8 cellular contexts compared by ENCODE assay signal in genomic region chr14:105021656-105022275, GRCh38. TPM values are rescaled to one million over a fixed set of nuclear protein-coding genes. Genes with fewer than 3 reads are reported as not detected.
DNase-seq lines count a peak whose midpoint lies in the region; ATAC-seq, FAIRE-seq and TF ChIP-seq lines count a peak whose summit lies in the region.

No MANE protein-coding gene starts in this region.

- BruUV-seq in HepG2 (replicated peaks; lab: Mats Ljungman, UMichigan): TSS peak; percentile 90

- H3F3A ChIP-seq in DOHH2 (ENCODE audit: control insufficient read depth, insufficient read depth): peaks cover 10% of the 10 kb centered on the region

- peaks cover 45% of the 10 kb centered on the region for H3K4me1 ChIP-seq in DOHH2 (ENCODE audit: control insufficient read depth, low read length)
- H3K4me1 ChIP-seq in RWPE2 (ENCODE audit: insufficient read depth, poor library complexity, severe bottlenecking): peaks cover 74% of the 10 kb centered on the region
- peaks cover 55% of the 10 kb centered on the region for H3K4me1 ChIP-seq in HepG2 (ENCODE audit: insufficient read depth, low read length)

- H3K27me3 Mint-ChIP-seq in central memory CD8-positive, alpha-beta T cell: no peaks in the 10 kb centered on the region

- peak overlapping the region; percentile 86 for H3K27ac Mint-ChIP-seq in central memory CD8-positive, alpha-beta T cell (ENCODE audit: low read depth)

- peak overlapping the region; percentile 86 for H3K4me3 Mint-ChIP-seq in central memory CD8-positive, alpha-beta T cell

- H3K27ac ChIP-seq in DOHH2 (ENCODE audit: low read depth, low read length) (peak overlapping the region; percentile 59), RWPE2 (ENCODE audit: poor library complexity, severe bottlenecking) (peak overlapping the region; percentile 100), HepG2 (ENCODE audit: extremely low read length, insufficient read depth, low read length) (peak overlapping the region; percentile 69)

- H4K20me1 ChIP-seq in DOHH2 (ENCODE audit: control insufficient read depth, insufficient read depth, low read depth, low read length) (peaks cover 27% of the 10 kb centered on the region), HepG2 (ENCODE audit: insufficient read depth, low read length) (peaks cover 7% of the 10 kb centered on the region)

- H3K9me3 ChIP-seq in DOHH2 (ENCODE audit: control insufficient read depth, insufficient read depth, low read length) (no peaks in the 10 kb centered on the region), RWPE2 (ENCODE audit: severe bottlenecking) (no peaks in the 10 kb centered on the region), HepG2 (ENCODE audit: low read length) (no peaks in the 10 kb centered on the region)

- peak; percentile 63 for FAIRE-seq in HepG2 (lab: Jason Lieb, UNC)

- H3K9me3 Mint-ChIP-seq in central memory CD8-positive, alpha-beta T cell: no peaks in the 10 kb centered on the region

- peak overlapping the region; percentile 78 for H3K9ac ChIP-seq in HepG2 (ENCODE audit: insufficient read depth, low read depth, low read length)

- in situ Hi-C loops in HepG2 (cut with HindIII; ENCODE audit: extremely low pct_ligation_motif_present, low pct_unique_long_range_greater_than_20kb): no loop called here

- peaks cover 24% of the 10 kb centered on the region for H3K36me3 Mint-ChIP-seq in central memory CD8-positive, alpha-beta T cell (ENCODE audit: insufficient read depth)

- H3K36me3 ChIP-seq in DOHH2 (ENCODE audit: control insufficient read depth, low read length) (peaks cover 38% of the 10 kb centered on the region), RWPE2 (ENCODE audit: low read depth) (peaks cover 40% of the 10 kb centered on the region), HepG2 (replicated peaks in 1 of 2; ENCODE audit: control insufficient read depth in 1 of 2, insufficient read depth in 2 of 2, low read length in 2 of 2) (peaks cover 0 to 3% of the 10 kb centered on the region in 2 experiments; a peak in 1 of 5 replicates)

- peak; percentile 78 for TF ChIP-seq CTCF in DOHH2 (IDR thresholded peaks at IDR 0.05; ENCODE audit: low read depth, low read length, poor library complexity, severe bottlenecking)
- TF ChIP-seq CTCF in RWPE2 (IDR thresholded peaks at IDR 0.05; ENCODE audit: poor library complexity, severe bottlenecking): peak; percentile 43
- peak; percentile 69 for TF ChIP-seq CTCF in HepG2 (CRISPR knock-in tag; IDR thresholded peaks at IDR 0.05)

- DNase-seq in HuH-7 (ENCODE audit: low spot score) (peak; percentile 62), RWPE2 (ENCODE audit: low spot score) (no peak), HepG2 (ENCODE audit: low spot score) (peak; percentile 47), midbrain (lab: John Stamatoyannopoulos, UW) (no peak)
- DNase-seq in central memory CD8-positive, alpha-beta T cell (ENCODE audit: low spot score in 2 of 2): no peak
- DNase-seq in stimulated activated CD4-positive, alpha-beta T cell treated with anti-CD3 and anti-CD28 coated beads, Interleukin-4, amount 100 ng/mL, for 4 hours: peak; percentile 35 to 41

- WGBS in HepG2 (ENCODE audit: low lambda C conversion rate): 14% methylated on average over 20 of the region's 20 CpGs

- CTCF ChIA-PET in HepG2 (lab: Yijun Ruan, JAX; ENCODE audit: low intra/inter-chr PET ratio, low total read pairs): interaction anchor here (3.6 kb wide), 1 partner anchor 23 kb away, joined by 20 read pairs; no protein-coding TSS in a partner anchor

- H3K4me3 ChIP-seq in DOHH2 (ENCODE audit: low read length): peak overlapping the region; percentile 87
- H3K4me3 ChIP-seq in RWPE2 (ENCODE audit: severe bottlenecking): peak overlapping the region; percentile 92
- H3K4me3 ChIP-seq in HepG2 (replicated peaks in 1 of 3; ENCODE audit: insufficient read depth in 1 of 3, low read depth in 2 of 3, low read length in 3 of 3): peak overlapping the region; percentile 58 to 79 (median 70)

- H2AFZ ChIP-seq in HepG2 (ENCODE audit: low read length): peak overlapping the region; percentile 48

- TF ChIP-seq RAD21 in HepG2 (CRISPR knock-in tag; IDR thresholded peaks at IDR 0.05): no peak

- no peaks in the 10 kb centered on the region for H3K27me3 ChIP-seq in DOHH2 (ENCODE audit: control insufficient read depth, low read length)
- no peaks in the 10 kb centered on the region for H3K27me3 ChIP-seq in RWPE2 (ENCODE audit: insufficient read depth, poor library complexity, severe bottlenecking)
- no peaks in the 10 kb centered on the region; a peak in 1 of 5 replicates for H3K27me3 ChIP-seq in HepG2 (ENCODE audit: control insufficient read depth in 1 of 2, insufficient read depth in 2 of 2, low read length in 2 of 2)

- TF ChIP-seq POLR2A in HepG2 (IDR thresholded peaks at IDR 0.05; ENCODE audit: insufficient read depth in 1 of 2, low read depth in 2 of 2, low read length in 2 of 2): 0 out of 4 replicates have a peak, but pooled peaks of 1 of the 2 experiments have one; percentile 6

- no peak for TF ChIP-seq EP300 in HepG2 (IDR thresholded peaks at IDR 0.05; ENCODE audit: low read depth in 2 of 2, low read length in 2 of 2)
- TF ChIP-seq EP300 in HepG2 (CRISPR knock-in tag; IDR thresholded peaks at IDR 0.05; ENCODE audit: borderline replicate concordance): no peak

- POLR2A ChIA-PET in HepG2 (lab: Yijun Ruan, JAX): interaction anchor here (0.9 to 3.6 kb wide), 4 partner anchors 17 to 269 kb away, joined by 3 to 18 read pairs (median 6); partner anchors contain the start of genes CLBA1 and SIVA1

- intact Hi-C loops in HepG2 (cut with micrococcal nuclease; ENCODE audit: unreplicated experiment): loop anchor here (2.0 to 5.0 kb wide), 2 partner anchors 23 to 44 kb away; partner anchors contain the start of gene AHNAK2

- H3K4me2 ChIP-seq in DOHH2 (ENCODE audit: low read length): peak overlapping the region; percentile 74
- H3K4me2 ChIP-seq in HepG2 (ENCODE audit: low read depth, low read length): peak overlapping the region; percentile 93

- no peak for ATAC-seq in RWPE2 (ENCODE audit: low read depth)
- ATAC-seq in central memory CD8-positive, alpha-beta T cell (replicated peaks; ENCODE audit: extremely low read depth, poor library complexity, severe bottlenecking): no peak
- peak; percentile 2; the same call in 1 of the 3 replicates for ATAC-seq in HepG2
- no peak for ATAC-seq in GM18861 (IDR thresholded peaks at IDR 0.05; ENCODE audit: unreplicated experiment)

- H3K9me2 ChIP-seq in DOHH2 (replicated peaks; ENCODE audit: control insufficient read depth, low read length): no peaks in the 10 kb centered on the region

- peaks cover 45% of the 10 kb centered on the region for H3K4me1 Mint-ChIP-seq in central memory CD8-positive, alpha-beta T cell

- H3K79me2 ChIP-seq in DOHH2 (ENCODE audit: control insufficient read depth, low read length): peaks cover 56% of the 10 kb centered on the region
- peaks cover 40% of the 10 kb centered on the region for H3K79me2 ChIP-seq in HepG2 (ENCODE audit: insufficient read depth, low read length)

RNA-seq across cellular contexts. Expression of gene CDCA4, which starts 0.9 kb away (rescaled TPM):
- 42.1 and 43.1 TPM in 2 replicates for total RNA-seq in HepG2 (2016; rRNA removed; fragmentation: Illumina TruSeq; extraction: Trizol)
- 9.0 and 12.4 TPM in 2 replicates for total RNA-seq in HepG2 (2016; cell fraction: cytosol; rRNA removed; fragmentation: Illumina TruSeq; extraction: Trizol; ENCODE audit: low read depth)
- total RNA-seq in HepG2 (2016; cell fraction: insoluble cytoplasmic fraction; rRNA removed; fragmentation: Illumina TruSeq; extraction: Trizol): 41.3 and 41.8 TPM in 2 replicates
- total RNA-seq in HepG2 (2016; cell fraction: membrane; rRNA removed; fragmentation: Illumina TruSeq; extraction: Trizol): 34.3 and 35.7 TPM in 2 replicates
- total RNA-seq in HepG2 (2016; cell fraction: nucleus; rRNA removed; fragmentation: Illumina TruSeq; extraction: Trizol): 19.4 and 21.5 TPM in 2 replicates
- 17.7 and 19.7 TPM in 2 replicates for polyA plus RNA-seq in HepG2 (2011; rRNA removed)
- 13.7 and 20.7 TPM in 2 replicates for polyA plus RNA-seq in HepG2 (2011; cell fraction: cytosol; rRNA removed)
- polyA plus RNA-seq in HepG2 (2011; cell fraction: nucleus; rRNA removed): 8.9 and 10.9 TPM in 2 replicates
- polyA plus RNA-seq in HepG2 (2012): 11.9 and 18.4 TPM in 2 replicates
- polyA plus RNA-seq in HepG2 (2016; cell fraction: cytosol; fragmentation: Illumina TruSeq; extraction: Trizol; ENCODE audit: low read depth): 7.6 and 8.1 TPM in 2 replicates
- 44.8 and 50.0 TPM in 2 replicates for polyA plus RNA-seq in HepG2 (2016; cell fraction: insoluble cytoplasmic fraction; fragmentation: Illumina TruSeq; extraction: Trizol; ENCODE audit: low read depth)
- polyA plus RNA-seq in HepG2 (2016; cell fraction: membrane; fragmentation: Illumina TruSeq; extraction: Trizol; ENCODE audit: low read depth): 24.5 and 25.1 TPM in 2 replicates
- 33.7 and 34.8 TPM in 2 replicates for polyA plus RNA-seq in HepG2 (2016; cell fraction: nucleus; fragmentation: Illumina TruSeq; extraction: Trizol; ENCODE audit: insufficient read depth, low read depth)
- 30.0 and 31.4 TPM in 2 replicates for polyA minus RNA-seq in HepG2 (2011; rRNA and poly(A)+ RNA removed; ENCODE audit: low replicate concordance)
- polyA minus RNA-seq in HepG2 (2011; cell fraction: cytosol; rRNA and poly(A)+ RNA removed): 11.2 and 15.5 TPM in 2 replicates
- 6.6 and 8.0 TPM in 2 replicates for polyA minus RNA-seq in HepG2 (2011; cell fraction: nucleus; rRNA and poly(A)+ RNA removed)

RNA-seq across cellular contexts. Expression of gene CLBA1, which starts 36.2 kb away (rescaled TPM):
- 1.4 and 1.5 TPM in 2 replicates for total RNA-seq in HepG2 (2016; rRNA removed; fragmentation: Illumina TruSeq; extraction: Trizol)
- total RNA-seq in HepG2 (2016; cell fraction: cytosol; rRNA removed; fragmentation: Illumina TruSeq; extraction: Trizol; ENCODE audit: low read depth): 0.44 and 0.71 TPM in 2 replicates
- total RNA-seq in HepG2 (2016; cell fraction: insoluble cytoplasmic fraction; rRNA removed; fragmentation: Illumina TruSeq; extraction: Trizol): 1.4 and 1.7 TPM in 2 replicates
- total RNA-seq in HepG2 (2016; cell fraction: membrane; rRNA removed; fragmentation: Illumina TruSeq; extraction: Trizol): 0.99 and 1.0 TPM in 2 replicates
- 1.7 and 2.1 TPM in 2 replicates for total RNA-seq in HepG2 (2016; cell fraction: nucleus; rRNA removed; fragmentation: Illumina TruSeq; extraction: Trizol)
- polyA plus RNA-seq in HepG2 (2011; rRNA removed): 1.2 and 1.3 TPM in 2 replicates
- polyA plus RNA-seq in HepG2 (2011; cell fraction: cytosol; rRNA removed): 0.75 and 0.95 TPM in 2 replicates
- 2.8 and 3.0 TPM in 2 replicates for polyA plus RNA-seq in HepG2 (2011; cell fraction: nucleus; rRNA removed)
- 0.49 and 0.51 TPM in 2 replicates for polyA plus RNA-seq in HepG2 (2012)
- polyA plus RNA-seq in HepG2 (2016; cell fraction: cytosol; fragmentation: Illumina TruSeq; extraction: Trizol; ENCODE audit: low read depth): 0.28 and 0.33 TPM in 2 replicates
- 1.3 and 1.7 TPM in 2 replicates for polyA plus RNA-seq in HepG2 (2016; cell fraction: insoluble cytoplasmic fraction; fragmentation: Illumina TruSeq; extraction: Trizol; ENCODE audit: low read depth)
- 0.65 and 0.66 TPM in 2 replicates for polyA plus RNA-seq in HepG2 (2016; cell fraction: membrane; fragmentation: Illumina TruSeq; extraction: Trizol; ENCODE audit: low read depth)
- polyA plus RNA-seq in HepG2 (2016; cell fraction: nucleus; fragmentation: Illumina TruSeq; extraction: Trizol; ENCODE audit: insufficient read depth, low read depth): 1.8 and 3.1 TPM in 2 replicates
- polyA minus RNA-seq in HepG2 (2011; rRNA and poly(A)+ RNA removed; ENCODE audit: low replicate concordance): 0.44 and 7.1 TPM in 2 replicates
- polyA minus RNA-seq in HepG2 (2011; cell fraction: cytosol; rRNA and poly(A)+ RNA removed): 1.1 TPM in 1 of 2 replicates, not detected in the other
- polyA minus RNA-seq in HepG2 (2011; cell fraction: nucleus; rRNA and poly(A)+ RNA removed): 0.90 and 1.1 TPM in 2 replicates

RNA-seq across cellular contexts. Expression of gene GPR132, which starts 43.5 kb away (rescaled TPM):
- not detected in 2 replicates for total RNA-seq in HepG2 (2016; rRNA removed; fragmentation: Illumina TruSeq; extraction: Trizol)
- total RNA-seq in HepG2 (2016; cell fraction: cytosol; rRNA removed; fragmentation: Illumina TruSeq; extraction: Trizol; ENCODE audit: low read depth): not detected in 2 replicates
- total RNA-seq in HepG2 (2016; cell fraction: insoluble cytoplasmic fraction; rRNA removed; fragmentation: Illumina TruSeq; extraction: Trizol): not detected in 2 replicates
- not detected in 2 replicates for total RNA-seq in HepG2 (2016; cell fraction: membrane; rRNA removed; fragmentation: Illumina TruSeq; extraction: Trizol)
- total RNA-seq in HepG2 (2016; cell fraction: nucleus; rRNA removed; fragmentation: Illumina TruSeq; extraction: Trizol): not detected in 2 replicates
- not detected in 2 replicates for polyA plus RNA-seq in HepG2 (2011; rRNA removed)
- not detected in 2 replicates for polyA plus RNA-seq in HepG2 (2011; cell fraction: cytosol; rRNA removed)
- polyA plus RNA-seq in HepG2 (2011; cell fraction: nucleus; rRNA removed): 0.05 TPM in 1 of 2 replicates, not detected in the other
- not detected in 2 replicates for polyA plus RNA-seq in HepG2 (2012)
- polyA plus RNA-seq in HepG2 (2016; cell fraction: cytosol; fragmentation: Illumina TruSeq; extraction: Trizol; ENCODE audit: low read depth): not detected in 2 replicates
- polyA plus RNA-seq in HepG2 (2016; cell fraction: insoluble cytoplasmic fraction; fragmentation: Illumina TruSeq; extraction: Trizol; ENCODE audit: low read depth): not detected in 2 replicates
- not detected in 2 replicates for polyA plus RNA-seq in HepG2 (2016; cell fraction: membrane; fragmentation: Illumina TruSeq; extraction: Trizol; ENCODE audit: low read depth)
- polyA plus RNA-seq in HepG2 (2016; cell fraction: nucleus; fragmentation: Illumina TruSeq; extraction: Trizol; ENCODE audit: insufficient read depth, low read depth): not detected in 2 replicates
- 0.09 TPM in 1 of 2 replicates, not detected in the other for polyA minus RNA-seq in HepG2 (2011; rRNA and poly(A)+ RNA removed; ENCODE audit: low replicate concordance)
- not detected in 2 replicates for polyA minus RNA-seq in HepG2 (2011; cell fraction: cytosol; rRNA and poly(A)+ RNA removed)
- not detected in 2 replicates for polyA minus RNA-seq in HepG2 (2011; cell fraction: nucleus; rRNA and poly(A)+ RNA removed)

RNA-seq across cellular contexts. Expression of gene AHNAK2, which starts 43.6 kb away (rescaled TPM):
- 0.15 and 0.18 TPM in 2 replicates for total RNA-seq in HepG2 (2016; rRNA removed; fragmentation: Illumina TruSeq; extraction: Trizol)
- total RNA-seq in HepG2 (2016; cell fraction: cytosol; rRNA removed; fragmentation: Illumina TruSeq; extraction: Trizol; ENCODE audit: low read depth): not detected in 2 replicates
- total RNA-seq in HepG2 (2016; cell fraction: insoluble cytoplasmic fraction; rRNA removed; fragmentation: Illumina TruSeq; extraction: Trizol): 0.10 and 0.11 TPM in 2 replicates
- 0.06 and 0.07 TPM in 2 replicates for total RNA-seq in HepG2 (2016; cell fraction: membrane; rRNA removed; fragmentation: Illumina TruSeq; extraction: Trizol)
- 0.53 and 0.68 TPM in 2 replicates for total RNA-seq in HepG2 (2016; cell fraction: nucleus; rRNA removed; fragmentation: Illumina TruSeq; extraction: Trizol)
- 0.10 and 0.11 TPM in 2 replicates for polyA plus RNA-seq in HepG2 (2011; rRNA removed)
- 0.08 and 0.09 TPM in 2 replicates for polyA plus RNA-seq in HepG2 (2011; cell fraction: cytosol; rRNA removed)
- 0.28 and 0.37 TPM in 2 replicates for polyA plus RNA-seq in HepG2 (2011; cell fraction: nucleus; rRNA removed)
- polyA plus RNA-seq in HepG2 (2012): 0.04 TPM in 2 replicates
- polyA plus RNA-seq in HepG2 (2016; cell fraction: cytosol; fragmentation: Illumina TruSeq; extraction: Trizol; ENCODE audit: low read depth): not detected in 2 replicates
- 0.07 and 0.11 TPM in 2 replicates for polyA plus RNA-seq in HepG2 (2016; cell fraction: insoluble cytoplasmic fraction; fragmentation: Illumina TruSeq; extraction: Trizol; ENCODE audit: low read depth)
- not detected in 2 replicates for polyA plus RNA-seq in HepG2 (2016; cell fraction: membrane; fragmentation: Illumina TruSeq; extraction: Trizol; ENCODE audit: low read depth)
- 0.57 and 0.65 TPM in 2 replicates for polyA plus RNA-seq in HepG2 (2016; cell fraction: nucleus; fragmentation: Illumina TruSeq; extraction: Trizol; ENCODE audit: insufficient read depth, low read depth)
- 0.34 and 31.9 TPM in 2 replicates for polyA minus RNA-seq in HepG2 (2011; rRNA and poly(A)+ RNA removed; ENCODE audit: low replicate concordance)
- polyA minus RNA-seq in HepG2 (2011; cell fraction: cytosol; rRNA and poly(A)+ RNA removed): 0.30 and 0.35 TPM in 2 replicates
- polyA minus RNA-seq in HepG2 (2011; cell fraction: nucleus; rRNA and poly(A)+ RNA removed): 0.39 and 0.62 TPM in 2 replicates

Comparison
In these comparisons a context has a peak if more than half of its experiments do, and no peak if none do; other contexts are left out.
1. DNase-seq: peak in HuH-7 (single experiment), HepG2 (single experiment) and stimulated activated CD4-positive, alpha-beta T cell treated with anti-CD3 and anti-CD28 coated beads, Interleukin-4, amount 100 ng/mL, for 4 hours (2 of 2); none in RWPE2 (single experiment), central memory CD8-positive, alpha-beta T cell (0 of 2) and midbrain (single experiment).
2. Peak in every context shown above with its lines, with median percentiles within 50 percentile points of each other: H3K27ac ChIP-seq, H3K4me3 ChIP-seq and CTCF ChIP-seq.